In the genomic region with DNA sequence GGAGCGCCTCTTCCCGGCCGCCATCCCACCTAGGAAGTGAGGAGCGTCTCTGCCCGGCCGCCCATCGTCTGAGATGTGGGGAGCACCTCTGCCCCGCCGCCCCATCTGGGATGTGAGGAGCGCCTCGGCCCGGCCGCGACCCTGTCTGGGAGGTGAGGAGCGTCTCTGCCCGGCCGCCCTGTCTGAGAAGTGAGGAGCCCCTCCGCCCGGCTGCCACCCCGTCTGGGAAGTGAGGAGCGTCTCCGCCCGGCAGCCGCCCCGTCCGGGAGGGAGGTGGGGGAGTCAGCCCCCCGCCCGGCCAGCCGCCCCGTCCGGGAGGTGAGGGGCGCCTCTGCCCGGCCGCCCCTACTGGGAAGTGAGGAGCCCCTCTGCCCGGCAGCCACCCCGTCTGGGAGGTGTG, we compare ENCODE assay signal across 5 cellular contexts. TPM values are rescaled to one million over a fixed set of nuclear protein-coding genes. Genes with fewer than 3 reads are reported as not detected.
A peak's percentile ranks its signal among the peaks of the same experiment; 100 is the strongest.
DNase-seq lines count a peak whose midpoint lies in the region; ATAC-seq and TF ChIP-seq lines count a peak whose summit lies in the region.
"Not testable (repeated sequence)": the region's sequence is repeated elsewhere in the genome, so short reads cannot be mapped to it uniquely, and the experiment has no call there.

No MANE protein-coding gene starts in this region.

- TF ChIP-seq EP300 in sigmoid colon (IDR thresholded peaks at IDR 0.05), result not testable (repeated sequence)

- not testable (repeated sequence) for H3K4me1 ChIP-seq in mucosa of descending colon (ENCODE audit: low read depth); sigmoid colon; spleen

- peaks cover 11 to 25% of the 10 kb centered on the region in 2 donors for H3K27me3 Mint-ChIP-seq in natural killer cell treated with Interleukin-12 subunit alpha and Interleukin-12 subunit beta and Interleukin-15 and Interleukin-18, amount 100 ng/mL, for 72 hours

- not testable (repeated sequence) for H3K9me3 Mint-ChIP-seq in natural killer cell treated with Interleukin-12 subunit alpha and Interleukin-12 subunit beta and Interleukin-15 and Interleukin-18, amount 100 ng/mL, for 72 hours

- WGBS in sigmoid colon, 2 donors, result 91 to 96% methylated on average over 30 to 31 of the region's 36 CpGs
- 90 to 96% (median 95%) methylated on average over 9 to 30 of the region's 36 CpGs; no CpG with 5 or more reads in 1 of the 5 donors for WGBS in spleen, 5 donors

- TF ChIP-seq POLR2A in sigmoid colon (IDR thresholded peaks at IDR 0.05); spleen (IDR thresholded peaks at IDR 0.05): not testable (repeated sequence)

- H3K27ac ChIP-seq in sigmoid colon, spleen: not testable (repeated sequence)

- H3K36me3 ChIP-seq in mucosa of descending colon (ENCODE audit: low read depth); sigmoid colon; spleen: not testable (repeated sequence)

- not testable (repeated sequence) for TF ChIP-seq CTCF in mucosa of descending colon (IDR thresholded peaks at IDR 0.05); sigmoid colon (IDR thresholded peaks at IDR 0.05); spleen (IDR thresholded peaks at IDR 0.05 in 8 of 11, conservative IDR thresholded peaks at IDR 0.05 in 3 of 11)

- not testable (repeated sequence) for H3K27ac Mint-ChIP-seq in natural killer cell treated with Interleukin-12 subunit alpha and Interleukin-12 subunit beta and Interleukin-15 and Interleukin-18, amount 100 ng/mL, for 72 hours

- intact Hi-C loops in mucosa of descending colon (cut with DNase I, micrococcal nuclease), result loop anchor here in 1 of 2 donors (10.0 kb wide), 1 partner anchor 1809 kb away; the partner anchor contains the start of gene OVCA2
- intact Hi-C loops in posterior vena cava (cut with DNase I); sigmoid colon (cut with DNase I); spleen (cut with DNase I; ENCODE audit: low total_unique reads): not testable (repeated sequence)

- not testable (repeated sequence) for H3K4me1 Mint-ChIP-seq in natural killer cell treated with Interleukin-12 subunit alpha and Interleukin-12 subunit beta and Interleukin-15 and Interleukin-18, amount 100 ng/mL, for 72 hours (ENCODE audit: low read depth in 2 of 2)

- ATAC-seq in mucosa of descending colon; natural killer cell treated with Interleukin-12 subunit alpha and Interleukin-12 subunit beta and Interleukin-15 and Interleukin-18, amount 100 ng/mL, for 72 hours: not testable (repeated sequence)

- not testable (repeated sequence) for H3K27me3 ChIP-seq in sigmoid colon; spleen (replicated peaks in 1 of 7)

- not testable (repeated sequence) for H3K4me3 Mint-ChIP-seq in natural killer cell treated with Interleukin-12 subunit alpha and Interleukin-12 subunit beta and Interleukin-15 and Interleukin-18, amount 100 ng/mL, for 72 hours

- not testable (repeated sequence) for H3K36me3 Mint-ChIP-seq in natural killer cell treated with Interleukin-12 subunit alpha and Interleukin-12 subunit beta and Interleukin-15 and Interleukin-18, amount 100 ng/mL, for 72 hours

- not testable (repeated sequence) for H3K4me3 ChIP-seq in mucosa of descending colon, sigmoid colon, spleen

- not testable (repeated sequence) for H3K9me3 ChIP-seq in mucosa of descending colon, sigmoid colon, spleen

- DNase-seq in mucosa of descending colon, result peak in 2 of 3 donors; percentile 4 to 8
- peak; percentile 28 for DNase-seq in natural killer cell treated with Interleukin-12 subunit alpha and Interleukin-12 subunit beta and Interleukin-15 and Interleukin-18, amount 100 ng/mL, for 72 hours (ENCODE audit: low spot score)
- DNase-seq in posterior vena cava (ENCODE audit: low spot score), result peak; percentile 7
- peak; percentile 5 for DNase-seq in sigmoid colon
- peak; percentile 24 for DNase-seq in spleen

RNA-seq across cellular contexts. Expression of gene NCBP3, which starts 8.2 kb away (rescaled TPM):
- total RNA-seq in mucosa of descending colon, result 10 to 100 TPM; 39.4 to 50.5 (median 44.7) TPM
- total RNA-seq in natural killer cell treated with Interleukin-12 subunit alpha and Interleukin-12 subunit beta and Interleukin-15 and Interleukin-18, amount 100 ng/mL, for 72 hours, result 10 to 100 TPM; 52.4 to 71.9 TPM
- 10 to 100 TPM; 22.3 to 22.8 TPM for total RNA-seq in posterior vena cava
- 10 to 100 TPM; 20.9 to 23.0 (median 21.7) TPM for total RNA-seq in sigmoid colon
- 10 to 100 TPM in 2 of 3 donors, 1 to 10 TPM in 1; 8.4 to 34.8 (median 11.6) TPM for polyA plus RNA-seq in sigmoid colon
- 10 to 100 TPM; 24.9 to 43.9 (median 39.8) TPM for total RNA-seq in spleen
- 10 to 100 TPM; 13.0 to 22.8 (median 20.6) TPM for polyA plus RNA-seq in spleen

RNA-seq across cellular contexts. Expression of gene CAMKK1, which starts 38.6 kb away (rescaled TPM):
- total RNA-seq in mucosa of descending colon (10 to 100 TPM in 1 of 3 donors, 1 to 10 TPM in 2; 4.8 to 11.6 (median 6.2) TPM), posterior vena cava (10 to 100 TPM in 1 of 2 donors, 1 to 10 TPM in 1; 7.1 to 11.8 TPM), sigmoid colon (10 to 100 TPM in 1 of 4 donors, 1 to 10 TPM in 3; 3.8 to 12.8 (median 8.1) TPM), spleen (10 to 100 TPM in 2 of 7 donors, 1 to 10 TPM in 5; 7.7 to 13.0 (median 8.8) TPM)
- total RNA-seq in natural killer cell treated with Interleukin-12 subunit alpha and Interleukin-12 subunit beta and Interleukin-15 and Interleukin-18, amount 100 ng/mL, for 72 hours, result 1 to 10 TPM; 1.5 to 3.3 TPM
- polyA plus RNA-seq in sigmoid colon (1 to 10 TPM in 2 of 3 donors, under 1 TPM in 1; 0.92 to 6.3 (median 2.4) TPM), spleen (10 to 100 TPM in 1 of 3 donors, 1 to 10 TPM in 2; 5.2 to 10.0 (median 10.0) TPM)

RNA-seq across cellular contexts. Expression of gene ITGAE, which starts 53.2 kb away (rescaled TPM):
- total RNA-seq in mucosa of descending colon, result 10 to 100 TPM; 17.2 to 24.1 (median 17.6) TPM
- 10 to 100 TPM; 73.9 to 97.8 TPM for total RNA-seq in natural killer cell treated with Interleukin-12 subunit alpha and Interleukin-12 subunit beta and Interleukin-15 and Interleukin-18, amount 100 ng/mL, for 72 hours
- 10 to 100 TPM; 18.2 to 25.6 TPM for total RNA-seq in posterior vena cava
- total RNA-seq in sigmoid colon, result 10 to 100 TPM; 25.2 to 43.9 (median 33.8) TPM
- 10 to 100 TPM; 42.9 to 51.8 (median 43.2) TPM for polyA plus RNA-seq in sigmoid colon
- total RNA-seq in spleen, result 10 to 100 TPM; 20.3 to 31.4 (median 26.3) TPM
- 10 to 100 TPM; 75.2 to 91.1 (median 78.3) TPM for polyA plus RNA-seq in spleen
